In the genomic region with DNA sequence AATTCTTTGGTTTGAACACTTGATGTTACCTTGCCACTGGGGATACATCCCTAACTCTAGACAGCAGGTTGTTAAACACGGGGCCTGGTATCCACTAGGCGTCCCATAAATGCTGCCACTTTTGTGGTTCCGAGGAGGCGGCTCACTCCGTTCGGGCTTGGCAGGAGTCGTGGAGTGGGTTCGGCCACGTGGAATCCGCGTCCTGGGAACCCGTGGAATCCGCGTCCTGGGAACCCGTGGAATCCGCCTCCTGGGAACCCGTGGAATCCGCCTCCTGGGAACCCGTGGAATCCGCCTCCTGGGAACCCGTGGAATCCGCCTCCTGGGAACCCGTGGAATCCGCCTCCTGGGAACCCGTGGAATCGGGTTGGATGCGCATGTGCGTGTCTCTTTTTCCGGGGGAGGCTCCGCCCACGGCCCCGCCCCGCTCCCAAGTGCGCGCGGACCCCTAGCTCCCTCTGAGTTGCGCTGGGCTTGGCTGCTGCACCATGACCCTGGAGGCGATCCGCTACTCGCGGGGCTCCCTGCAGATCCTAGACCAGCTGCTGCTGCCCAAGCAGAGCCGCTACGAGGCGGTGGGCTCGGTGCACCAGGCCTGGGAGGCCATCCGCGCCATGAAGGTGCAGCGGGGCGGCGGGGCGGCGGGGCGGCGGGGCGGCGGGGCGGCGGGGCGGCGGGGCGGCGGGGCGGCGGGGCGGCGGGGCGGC, we compare ENCODE assay signal across 8 cellular contexts. TPM values are rescaled to one million over a fixed set of nuclear protein-coding genes. Genes with fewer than 3 reads are reported as not detected.
DNase-seq lines count a peak whose midpoint lies in the region; ATAC-seq and TF ChIP-seq lines count a peak whose summit lies in the region.

MRI1 (plus strand) TSS at position 422 of the 707 bp plus-strand sequence; CDS start at position 489, 67 bp downstream.

- no peaks in the 10 kb centered on the region for H3K9me3 ChIP-seq in HUES64 (ENCODE audit: insufficient read depth, low read depth, low read length)
- H3K9me3 ChIP-seq in Panc1 (ENCODE audit: control insufficient read depth, insufficient read depth, low read depth, low read length): no peaks in the 10 kb centered on the region
- no peaks in the 10 kb centered on the region for H3K9me3 ChIP-seq in stomach smooth muscle (ENCODE audit: control insufficient read depth in 2 of 2, low read length in 2 of 2)

- DNase-seq in GM12864 (ENCODE audit: low read depth) (no peak), Panc1 (ENCODE audit: low read depth, low spot score) (no peak), fibroblast of peridontal ligament (ENCODE audit: extremely low read depth) (peak; percentile 53)
- DNase-seq in activated T-helper 9 cell treated with anti-CD3 and anti-CD28 coated beads, Interleukin-2, amount 50 U/mL, for 16 hours (ENCODE audit: low read depth): peak; percentile 65
- peak; percentile 36 to 78 (median 60) for DNase-seq in naive thymus-derived CD8-positive, alpha-beta T cell

- 19% methylated on average over 67 of the region's 67 CpGs for WGBS in HUES64

- H3K9ac ChIP-seq in HUES64 (ENCODE audit: low read depth, low read length): peak within 1 kb of the TSS; percentile 66
- H3K9ac ChIP-seq in stomach smooth muscle (ENCODE audit: low read length in 2 of 2): peak within 1 kb of the TSS; percentile 64 to 69

- H3K4me1 ChIP-seq in HUES64 (ENCODE audit: insufficient read depth, low read length) (no peaks in the 10 kb centered on the region), Panc1 (ENCODE audit: control insufficient read depth, insufficient read depth, low read length) (0 out of 2 replicates have a peak, but pooled peaks cover 4% of the 10 kb centered on the region), stomach smooth muscle (ENCODE audit: control insufficient read depth, insufficient read depth, low read length) (peaks cover 15% of the 10 kb centered on the region)

- POLR2A ChIA-PET in Panc1 (lab: Charles Lee): no interaction called here
- POLR2A ChIA-PET in naive thymus-derived CD8-positive, alpha-beta T cell (lab: Charles Lee): interaction anchor here (1.0 to 2.4 kb wide), 7 partner anchors 10 to 373 kb away, joined by 3 to 18 read pairs (median 4); partner anchors contain the start of genes ASF1B, C19orf53 and IL27RA

- H3K4me3 ChIP-seq in GM12864 (ENCODE audit: low read depth, low read length): peak within 1 kb of the TSS; percentile 88
- H3K4me3 ChIP-seq in HUES64 (ENCODE audit: low read length): peak within 1 kb of the TSS; percentile 73
- H3K4me3 ChIP-seq in Panc1 (ENCODE audit: low read depth in 2 of 2, low read length in 2 of 2): peak within 1 kb of the TSS; percentile 65 to 66
- peak within 1 kb of the TSS; percentile 60 to 81 for H3K4me3 ChIP-seq in stomach smooth muscle (ENCODE audit: low read length in 2 of 2)

- peaks cover 5% of the 10 kb centered on the region for H3K27me3 ChIP-seq in HUES64 (ENCODE audit: insufficient read depth, low read length)
- no peaks in the 10 kb centered on the region for H3K27me3 ChIP-seq in Panc1 (ENCODE audit: control insufficient read depth, insufficient read depth, low read length)
- H3K27me3 ChIP-seq in stomach smooth muscle (ENCODE audit: control insufficient read depth in 1 of 2, insufficient read depth in 2 of 2, low read length in 2 of 2): no peaks in the 10 kb centered on the region

- H3K36me3 ChIP-seq in HUES64 (ENCODE audit: insufficient read depth, low read length) (peaks cover 41% of the 10 kb centered on the region), Panc1 (ENCODE audit: control insufficient read depth, insufficient read depth, low read length) (no peaks in the 10 kb centered on the region), stomach smooth muscle (ENCODE audit: control insufficient read depth in 2 of 2, insufficient read depth in 2 of 2, low read length in 2 of 2) (peaks cover 16 to 24% of the 10 kb centered on the region in 2 donors)

- no peak within 1 kb of the TSS for H3K27ac ChIP-seq in HUES64 (ENCODE audit: low read depth, low read length)
- peak within 1 kb of the TSS; percentile 87 for H3K27ac ChIP-seq in Panc1 (ENCODE audit: low read length)
- peak within 1 kb of the TSS; percentile 76 for H3K27ac ChIP-seq in stomach smooth muscle (ENCODE audit: low read length)

- peaks cover 12 to 22% (median 18%) of the 10 kb centered on the region in 4 donors for H3K4me1 Mint-ChIP-seq in naive thymus-derived CD8-positive, alpha-beta T cell

- CTCF ChIA-PET in Panc1 (lab: Charles Lee): interaction anchor here (0.6 kb wide), 1 partner anchor 280 kb away, joined by 3 read pairs; no protein-coding TSS in a partner anchor

- TF ChIP-seq CTCF in GM12864 (IDR thresholded peaks at IDR 0.05; ENCODE audit: low read depth, low read length, missing control alignments): no peak
- TF ChIP-seq CTCF in Panc1 (IDR thresholded peaks at IDR 0.05): no peak

- ATAC-seq in Panc1 (peak; percentile 86), HG02763 (IDR thresholded peaks at IDR 0.05; ENCODE audit: unreplicated experiment) (no peak)
- ATAC-seq in naive thymus-derived CD8-positive, alpha-beta T cell: peak; percentile 84 to 88

- H3K27ac Mint-ChIP-seq in naive thymus-derived CD8-positive, alpha-beta T cell: peak within 1 kb of the TSS; percentile 49 to 96 (median 90)

- H3K27me3 Mint-ChIP-seq in naive thymus-derived CD8-positive, alpha-beta T cell: no peaks in the 10 kb centered on the region

- in situ Hi-C loops in Panc1 (cut with HindIII; ENCODE audit: low pct_unique_long_range_greater_than_20kb, low sequenced_read_pairs): no loop called here

- intact Hi-C loops in Panc1 (cut with micrococcal nuclease; ENCODE audit: unreplicated experiment): no loop called here

- BruUV-seq in Panc1 (replicated peaks; lab: Mats Ljungman, UMichigan): TSS peak; percentile 99

- peaks cover 0 to 30% (median 3%) of the 10 kb centered on the region in 3 donors for H3K36me3 Mint-ChIP-seq in naive thymus-derived CD8-positive, alpha-beta T cell

- peak within 1 kb of the TSS; percentile 84 to 95 (median 90) for H3K4me3 Mint-ChIP-seq in naive thymus-derived CD8-positive, alpha-beta T cell

- H3K9me3 Mint-ChIP-seq in naive thymus-derived CD8-positive, alpha-beta T cell: no peaks in the 10 kb centered on the region

RNA-seq across cellular contexts. Expression of gene MRI1, which starts in this region (rescaled TPM):
- polyA plus RNA-seq in HUES64 (2013, experiment 1 of 2): 11.9 TPM
- polyA plus RNA-seq in HUES64 (2013, experiment 2 of 2): 10.8 TPM
- 19.5 TPM for total RNA-seq in Panc1 (2021; ENCODE audit: unreplicated experiment)
- polyA plus RNA-seq in Panc1 (2012; ENCODE audit: insufficient read length): 18.0 TPM
- 10 to 100 TPM; 83.3 to 85.1 TPM for total RNA-seq in naive thymus-derived CD8-positive, alpha-beta T cell
- 10 to 100 TPM in 2 of 3 donors, 1 to 10 TPM in 1; 6.4 to 15.5 (median 11.6) TPM for polyA plus RNA-seq in naive thymus-derived CD8-positive, alpha-beta T cell

Comparison
In these comparisons a context has a peak if more than half of its experiments do, and no peak if none do; other contexts are left out.
1. DNase-seq: peak in activated T-helper 9 cell treated with anti-CD3 and anti-CD28 coated beads, Interleukin-2, amount 50 U/mL, for 16 hours (single experiment), fibroblast of peridontal ligament (single experiment) and naive thymus-derived CD8-positive, alpha-beta T cell (10 of 10); none in GM12864 (single experiment) and Panc1 (single experiment).
2. Peak in every context shown above with its lines, with median percentiles within 50 percentile points of each other: H3K4me3 ChIP-seq.